In the genomic region with DNA sequence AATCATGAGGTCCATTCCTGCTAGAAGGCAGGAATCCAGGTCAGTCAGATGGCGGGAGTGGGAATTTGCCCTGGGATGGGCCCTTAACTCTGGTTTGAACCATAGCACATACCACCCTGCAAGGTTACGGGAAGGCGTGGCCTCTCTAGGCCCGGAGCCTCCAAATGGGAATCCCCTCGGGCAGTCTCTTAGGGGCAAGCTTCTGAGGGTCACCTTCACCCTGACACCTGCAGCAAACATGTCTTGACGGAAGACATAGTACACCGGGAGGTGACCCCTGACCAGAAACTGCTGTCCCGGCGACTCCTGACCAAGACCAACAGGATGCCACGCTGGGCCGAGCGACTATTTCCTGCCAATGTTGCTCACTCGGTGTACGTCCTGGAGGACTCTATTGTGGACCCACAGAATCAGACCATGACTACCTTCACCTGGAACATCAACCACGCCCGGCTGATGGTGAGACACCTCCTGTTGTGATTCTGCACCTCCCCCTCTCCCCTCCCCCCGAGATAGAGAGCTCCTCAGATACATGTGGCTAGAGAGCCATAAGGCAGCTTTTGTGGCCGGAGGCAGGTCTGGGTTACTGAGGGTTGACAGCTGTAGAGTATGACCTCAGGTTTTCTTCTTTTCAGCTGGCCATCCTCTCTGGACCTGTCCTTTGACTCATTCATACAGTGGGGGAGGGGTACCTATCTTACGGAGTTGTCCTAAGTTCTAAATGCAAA, we compare ENCODE assay signal across 6 cellular contexts. TPM values are rescaled to one million over a fixed set of nuclear protein-coding genes. Genes with fewer than 3 reads are reported as not detected.
DNase-seq lines count a peak whose midpoint lies in the region; ATAC-seq, FAIRE-seq and TF ChIP-seq lines count a peak whose summit lies in the region.

No MANE protein-coding gene starts in this region.

- H3K27ac Mint-ChIP-seq in stimulated activated naive B cell treated with anti-CD40 and anti-IgM and Interleukin-4, amounts not matched to agents 10 μg/mL and 1 μg/mL and 100 μg/mL, for 72 hours: peak overlapping the region; percentile 90

- POLR2A ChIA-PET in A673 (lab: Charles Lee; ENCODE audit: low non-redundant PET) (no interaction called here), endothelial cell of umbilical vein (lab: Charles Lee) (no interaction called here)

- H3K9me3 ChIP-seq in A673 (ENCODE audit: low read depth, low read length, poor library complexity, severe bottlenecking) (no peaks in the 10 kb centered on the region), endothelial cell of umbilical vein (replicated peaks; ENCODE audit: control insufficient read depth, insufficient read depth, low read length) (no peaks in the 10 kb centered on the region)

- H3K27me3 ChIP-seq in A673 (replicated peaks; ENCODE audit: insufficient read depth, low read depth, low read length, poor library complexity) (no peaks in the 10 kb centered on the region), endothelial cell of umbilical vein (ENCODE audit: control insufficient read depth in 2 of 2, insufficient read depth in 2 of 2, low read length in 2 of 2) (no peaks in the 10 kb centered on the region)

- peak overlapping the region; percentile 87 for H3K27ac ChIP-seq in A673 (ENCODE audit: low read depth, low read length, poor library complexity, severe bottlenecking)
- peak overlapping the region; percentile 65 for H3K27ac ChIP-seq in endothelial cell of umbilical vein (ENCODE audit: insufficient read depth, low read depth, low read length)

- peak; percentile 80 for FAIRE-seq in endothelial cell of umbilical vein (lab: Jason Lieb, UNC)

- no peaks in the 10 kb centered on the region for H4K20me1 ChIP-seq in endothelial cell of umbilical vein (replicated peaks; ENCODE audit: control insufficient read depth, extremely low read depth, insufficient read depth, low read length)

- peaks cover 48 to 74% of the 10 kb centered on the region in 2 donors for H3K4me1 Mint-ChIP-seq in stimulated activated naive B cell treated with anti-CD40 and anti-IgM and Interleukin-4, amounts not matched to agents 10 μg/mL and 1 μg/mL and 100 μg/mL, for 72 hours

- peaks cover 16 to 42% of the 10 kb centered on the region in 2 donors for H3K36me3 Mint-ChIP-seq in stimulated activated naive B cell treated with anti-CD40 and anti-IgM and Interleukin-4, amounts not matched to agents 10 μg/mL and 1 μg/mL and 100 μg/mL, for 72 hours

- dilution Hi-C loops in endothelial cell of umbilical vein (cut with MboI; ENCODE audit: extremely low pct_ligation_motif_present, low sequenced_read_pairs): no loop called here

- no peaks in the 10 kb centered on the region for H3K9me1 ChIP-seq in endothelial cell of umbilical vein (replicated peaks; ENCODE audit: control insufficient read depth, extremely low read depth, insufficient read depth, low read length)

- TF ChIP-seq POLR2A in endothelial cell of umbilical vein (IDR thresholded peaks at IDR 0.05; ENCODE audit: low read depth, low read length): no peak

- H3K4me1 ChIP-seq in A673 (ENCODE audit: insufficient read depth, low read length, poor library complexity, severe bottlenecking) (peaks cover 11% of the 10 kb centered on the region), endothelial cell of umbilical vein (ENCODE audit: control insufficient read depth, extremely low read depth, insufficient read depth, low read length) (peaks cover 35% of the 10 kb centered on the region)

- H2AFZ ChIP-seq in endothelial cell of umbilical vein (ENCODE audit: low read depth, low read length): no peak overlapping the region

- peak overlapping the region; percentile 85 for H3K9ac ChIP-seq in endothelial cell of umbilical vein (replicated peaks; ENCODE audit: extremely low read depth, insufficient read depth, low read length)

- H3K4me3 Mint-ChIP-seq in stimulated activated naive B cell treated with anti-CD40 and anti-IgM and Interleukin-4, amounts not matched to agents 10 μg/mL and 1 μg/mL and 100 μg/mL, for 72 hours: peak overlapping the region; percentile 89 to 90

- H3K79me2 ChIP-seq in endothelial cell of umbilical vein (ENCODE audit: control insufficient read depth, insufficient read depth, low read length): peaks cover 36% of the 10 kb centered on the region

- CTCF ChIA-PET in A673 (lab: Charles Lee) (interaction anchor here (0.6 kb wide), 1 partner anchor 128 kb away, joined by 4 read pairs; no protein-coding TSS in a partner anchor), endothelial cell of umbilical vein (lab: Charles Lee) (no interaction called here)

- intact Hi-C loops in A673 (cut with micrococcal nuclease; ENCODE audit: unreplicated experiment): loop anchor here (2.0 kb wide), 1 partner anchor 150 kb away; no protein-coding TSS in a partner anchor
- intact Hi-C loops in endothelial cell of umbilical vein (cut with micrococcal nuclease): loop anchor here (5.0 kb wide), 1 partner anchor 172 kb away; the partner anchor contains the start of gene NSD1

- DNase-seq in A673 (ENCODE audit: low spot score): no peak
- peak; percentile 38 for DNase-seq in M059J (ENCODE audit: low read depth)
- peak; percentile 35 for DNase-seq in endothelial cell of umbilical vein (ENCODE audit: low read depth, low spot score)
- DNase-seq in stimulated activated naive B cell treated with anti-CD40 and anti-IgM and Interleukin-4, amounts not matched to agents 10 μg/mL and 1 μg/mL and 100 μg/mL, for 72 hours: no peak
- DNase-seq in NCI-H1048 (lab: John Stamatoyannopoulos, UW): no peak
- DNase-seq in hippocampal formation (lab: John Stamatoyannopoulos, UW): no peak

- peak overlapping the region; percentile 76 for H3K4me2 ChIP-seq in endothelial cell of umbilical vein (ENCODE audit: insufficient read depth, low read length)

- no peaks in the 10 kb centered on the region for H3K27me3 Mint-ChIP-seq in stimulated activated naive B cell treated with anti-CD40 and anti-IgM and Interleukin-4, amounts not matched to agents 10 μg/mL and 1 μg/mL and 100 μg/mL, for 72 hours

- BruUV-seq in A673 (replicated peaks; lab: Mats Ljungman, UMichigan) (no TSS peak), endothelial cell of umbilical vein (replicated peaks; lab: Mats Ljungman, UMichigan) (no TSS peak)

- TF ChIP-seq CTCF in A673 (conservative IDR thresholded peaks at IDR 0.05; ENCODE audit: low read depth, low read length): no peak
- TF ChIP-seq CTCF in endothelial cell of umbilical vein (IDR thresholded peaks at IDR 0.05; ENCODE audit: extremely low read depth in 1 of 2, insufficient read depth in 1 of 2, low read depth in 1 of 2, low read length in 2 of 2): no peak

- H3K9me3 Mint-ChIP-seq in stimulated activated naive B cell treated with anti-CD40 and anti-IgM and Interleukin-4, amounts not matched to agents 10 μg/mL and 1 μg/mL and 100 μg/mL, for 72 hours: no peaks in the 10 kb centered on the region

- no peak for ATAC-seq in stimulated activated naive B cell treated with anti-CD40 and anti-IgM and Interleukin-4, amounts not matched to agents 10 μg/mL and 1 μg/mL and 100 μg/mL, for 72 hours (replicated peaks)

- peaks cover 32% of the 10 kb centered on the region for H3K36me3 ChIP-seq in A673 (ENCODE audit: insufficient read depth, low read length, poor library complexity, severe bottlenecking)
- H3K36me3 ChIP-seq in endothelial cell of umbilical vein (ENCODE audit: control insufficient read depth in 2 of 2, extremely low read depth in 1 of 2, insufficient read depth in 2 of 2, low read length in 2 of 2): peaks cover 0 to 22% of the 10 kb centered on the region in 2 experiments

- H3K4me3 ChIP-seq in A673 (ENCODE audit: low read depth, low read length, poor library complexity, severe bottlenecking): peak overlapping the region; percentile 88
- H3K4me3 ChIP-seq in endothelial cell of umbilical vein (replicated peaks in 1 of 3; ENCODE audit: insufficient read depth in 1 of 3, low read depth in 1 of 3, low read length in 3 of 3): peak overlapping the region; percentile 58 to 87 (median 80)

RNA-seq across cellular contexts. Expression of gene PRELID1, which starts 1.0 kb away (rescaled TPM):
- total RNA-seq in A673 (2021) (169 and 194 TPM in 2 replicates), endothelial cell of umbilical vein (201 and 203 TPM in 2 replicates)
- total RNA-seq in M059J (2014; rRNA removed; shearing (Covaris generic)): 238 and 249 TPM in 2 replicates
- polyA plus RNA-seq in endothelial cell of umbilical vein: 293 and 356 TPM in 2 replicates
- 308 and 363 TPM in 2 replicates for polyA plus RNA-seq in endothelial cell of umbilical vein (2011; cell fraction: cytosol; rRNA removed)
- 110 and 116 TPM in 2 replicates for polyA plus RNA-seq in endothelial cell of umbilical vein (2011; cell fraction: nucleus; rRNA removed)
- 140 and 160 TPM in 2 replicates for polyA plus RNA-seq in endothelial cell of umbilical vein (2012)
- 116 and 133 TPM in 2 replicates for polyA minus RNA-seq in endothelial cell of umbilical vein
- polyA minus RNA-seq in endothelial cell of umbilical vein (2011; cell fraction: cytosol; rRNA and poly(A)+ RNA removed): 138 TPM
- polyA minus RNA-seq in endothelial cell of umbilical vein (2011; cell fraction: nucleus; rRNA and poly(A)+ RNA removed): 22.7 TPM in 2 replicates

RNA-seq across cellular contexts. Expression of gene RAB24, which starts 1.0 kb away (rescaled TPM):
- total RNA-seq in A673 (2021) (16.0 and 19.2 TPM in 2 replicates), endothelial cell of umbilical vein (20.6 and 20.7 TPM in 2 replicates)
- 8.2 and 17.0 TPM in 2 replicates for total RNA-seq in M059J (2014; rRNA removed; shearing (Covaris generic))
- polyA plus RNA-seq in endothelial cell of umbilical vein: 43.6 and 44.0 TPM in 2 replicates
- polyA plus RNA-seq in endothelial cell of umbilical vein (2011; cell fraction: cytosol; rRNA removed): 32.0 and 40.5 TPM in 2 replicates
- polyA plus RNA-seq in endothelial cell of umbilical vein (2011; cell fraction: nucleus; rRNA removed): 103 and 115 TPM in 2 replicates
- polyA plus RNA-seq in endothelial cell of umbilical vein (2012): 14.9 and 21.9 TPM in 2 replicates
- 12.3 and 12.4 TPM in 2 replicates for polyA minus RNA-seq in endothelial cell of umbilical vein
- polyA minus RNA-seq in endothelial cell of umbilical vein (2011; cell fraction: cytosol; rRNA and poly(A)+ RNA removed): 6.3 TPM
- polyA minus RNA-seq in endothelial cell of umbilical vein (2011; cell fraction: nucleus; rRNA and poly(A)+ RNA removed): 7.5 and 10.4 TPM in 2 replicates

RNA-seq across cellular contexts. Expression of gene MXD3, which starts 7.1 kb away (rescaled TPM):
- total RNA-seq in A673 (2021) (15.1 and 19.4 TPM in 2 replicates), endothelial cell of umbilical vein (30.5 and 44.2 TPM in 2 replicates)
- total RNA-seq in M059J (2014; rRNA removed; shearing (Covaris generic)): 29.7 and 36.1 TPM in 2 replicates
- 38.4 and 49.9 TPM in 2 replicates for polyA plus RNA-seq in endothelial cell of umbilical vein
- 13.9 and 28.1 TPM in 2 replicates for polyA plus RNA-seq in endothelial cell of umbilical vein (2011; cell fraction: cytosol; rRNA removed)
- polyA plus RNA-seq in endothelial cell of umbilical vein (2011; cell fraction: nucleus; rRNA removed): 37.6 and 47.7 TPM in 2 replicates
- 5.6 and 6.2 TPM in 2 replicates for polyA plus RNA-seq in endothelial cell of umbilical vein (2012)
- 7.9 and 9.5 TPM in 2 replicates for polyA minus RNA-seq in endothelial cell of umbilical vein
- 17.3 TPM for polyA minus RNA-seq in endothelial cell of umbilical vein (2011; cell fraction: cytosol; rRNA and poly(A)+ RNA removed)
- polyA minus RNA-seq in endothelial cell of umbilical vein (2011; cell fraction: nucleus; rRNA and poly(A)+ RNA removed): 10.5 and 18.2 TPM in 2 replicates

RNA-seq across cellular contexts. Expression of gene LMAN2, which starts 46.9 kb away (rescaled TPM):
- total RNA-seq in A673 (2021): 97.7 and 98.4 TPM in 2 replicates
- total RNA-seq in M059J (2014; rRNA removed; shearing (Covaris generic)): 443 and 538 TPM in 2 replicates
- total RNA-seq in endothelial cell of umbilical vein: 151 and 160 TPM in 2 replicates
- polyA plus RNA-seq in endothelial cell of umbilical vein: 370 and 475 TPM in 2 replicates
- polyA plus RNA-seq in endothelial cell of umbilical vein (2011; cell fraction: cytosol; rRNA removed): 338 and 363 TPM in 2 replicates
- 205 and 244 TPM in 2 replicates for polyA plus RNA-seq in endothelial cell of umbilical vein (2011; cell fraction: nucleus; rRNA removed)
- polyA plus RNA-seq in endothelial cell of umbilical vein (2012): 154 and 161 TPM in 2 replicates
- 316 and 343 TPM in 2 replicates for polyA minus RNA-seq in endothelial cell of umbilical vein
- polyA minus RNA-seq in endothelial cell of umbilical vein (2011; cell fraction: cytosol; rRNA and poly(A)+ RNA removed): 192 TPM
- polyA minus RNA-seq in endothelial cell of umbilical vein (2011; cell fraction: nucleus; rRNA and poly(A)+ RNA removed): 84.3 and 117 TPM in 2 replicates

RNA-seq across cellular contexts. Expression of gene RGS14, which starts 53.2 kb away (rescaled TPM):
- 3.1 and 6.5 TPM in 2 replicates for total RNA-seq in A673 (2021)
- total RNA-seq in M059J (2014; rRNA removed; shearing (Covaris generic)): 9.8 and 11.5 TPM in 2 replicates
- total RNA-seq in endothelial cell of umbilical vein: 4.3 and 4.8 TPM in 2 replicates
- polyA plus RNA-seq in endothelial cell of umbilical vein: 7.3 and 9.9 TPM in 2 replicates
- polyA plus RNA-seq in endothelial cell of umbilical vein (2011; cell fraction: cytosol; rRNA removed): 5.6 and 7.6 TPM in 2 replicates
- polyA plus RNA-seq in endothelial cell of umbilical vein (2011; cell fraction: nucleus; rRNA removed): 8.4 and 11.2 TPM in 2 replicates
- polyA plus RNA-seq in endothelial cell of umbilical vein (2012): 5.1 and 7.5 TPM in 2 replicates
- 4.1 and 4.2 TPM in 2 replicates for polyA minus RNA-seq in endothelial cell of umbilical vein
- 1.6 TPM for polyA minus RNA-seq in endothelial cell of umbilical vein (2011; cell fraction: cytosol; rRNA and poly(A)+ RNA removed)
- polyA minus RNA-seq in endothelial cell of umbilical vein (2011; cell fraction: nucleus; rRNA and poly(A)+ RNA removed): 2.2 and 3.8 TPM in 2 replicates

Comparison
In these comparisons a context has a peak if more than half of its experiments do, and no peak if none do; other contexts are left out.
1. DNase-seq: peak in M059J (single experiment) and endothelial cell of umbilical vein (single experiment); none in A673 (single experiment), stimulated activated naive B cell treated with anti-CD40 and anti-IgM and Interleukin-4, amounts not matched to agents 10 μg/mL and 1 μg/mL and 100 μg/mL, for 72 hours (single experiment), NCI-H1048 (single experiment) and hippocampal formation (0 of 2).